In the genomic region with DNA sequence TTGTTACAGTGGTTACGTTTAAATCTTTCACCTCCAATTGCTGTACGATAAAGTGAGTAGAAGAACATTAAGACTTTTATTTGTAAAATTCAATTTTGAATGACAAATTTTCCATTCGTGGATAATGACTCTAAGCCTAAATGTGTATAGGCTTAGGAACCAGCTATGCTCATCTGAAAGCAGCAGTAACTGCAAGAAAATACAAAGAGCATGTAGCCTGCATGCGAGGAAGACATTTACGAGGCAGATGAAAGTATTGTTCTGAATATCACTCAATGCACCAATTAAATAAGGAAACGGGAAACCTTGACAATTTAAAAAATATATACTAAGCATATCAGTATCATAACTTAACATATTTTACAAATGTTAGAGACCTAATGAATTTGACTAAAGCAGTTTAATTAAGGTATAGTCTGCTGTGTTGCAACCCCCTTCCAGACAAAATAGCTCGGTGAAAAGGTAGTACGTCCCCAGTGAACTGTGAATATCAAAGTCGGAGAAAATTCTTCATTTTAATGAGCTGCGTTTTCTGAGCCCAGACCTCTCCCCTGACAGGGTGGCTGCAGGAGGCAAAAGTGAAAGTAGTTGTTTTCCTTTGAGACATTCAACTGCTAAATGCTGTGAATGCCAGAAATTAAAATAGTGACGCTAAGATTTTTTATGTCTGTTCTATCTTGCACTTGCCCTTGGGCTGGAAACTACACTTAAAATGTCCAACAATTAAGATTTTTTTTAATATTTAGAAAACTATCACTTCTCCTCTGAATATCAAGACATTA, we compare ENCODE assay signal across 13 cellular contexts.
A peak's percentile ranks its signal among the peaks of the same experiment; 100 is the strongest.
DNase-seq lines count a peak whose midpoint lies in the region; ATAC-seq and TF ChIP-seq lines count a peak whose summit lies in the region.
"Had no signal": no experiment of that assay in that cellular context is flagged by ENCODE, and none has a peak within 500 bp of the region (broad histone marks: within the 10 kb centered on the region; RNA-seq: fewer than 3 reads in every experiment).

No MANE protein-coding gene starts in this region.

- WGBS in mammary epithelial cell (ENCODE audit: low coverage, missing lambda C conversion rate) = 26% methylated on average over 11 of the region's 11 CpGs

- H3K4me1 Mint-ChIP-seq in neural progenitor cell = peaks cover 11% of the 10 kb centered on the region
- no peaks in the 10 kb centered on the region for H3K4me1 Mint-ChIP-seq in nephron progenitor cell
- H3K4me1 Mint-ChIP-seq: naive thymus-derived CD8-positive, alpha-beta T cell had no signal

- DNase-seq in AG09309 (ENCODE audit: low read depth) (no peak), NCI-H774 (lab: John Stamatoyannopoulos, UW) (peak; percentile 10), mammary epithelial cell (no peak), neural progenitor cell (ENCODE audit: low spot score) (no peak), DMS153 (lab: John Stamatoyannopoulos, UW) (no peak), nephron progenitor cell (no peak), foreskin keratinocyte (no peak), AML-193 (lab: John Stamatoyannopoulos, UW) (no peak)
- DNase-seq: activated gamma-delta T cell treated with Interleukin-2 at 50 U/mL for 16 hours; EL; head of caudate nucleus; naive thymus-derived CD8-positive, alpha-beta T cell; NK-92 treated with Interleukin-12 subunit alpha and Interleukin-12 subunit beta, amount 100 ng/mL, for 24 hours had no signal

- H3K4me1 ChIP-seq in mammary epithelial cell (ENCODE audit: insufficient read depth, low read length) = peaks cover 3% of the 10 kb centered on the region
- peaks cover 8% of the 10 kb centered on the region for H3K4me1 ChIP-seq in neural progenitor cell
- no peaks in the 10 kb centered on the region for H3K4me1 ChIP-seq in foreskin keratinocyte

- no peaks in the 10 kb centered on the region for H3K36me3 ChIP-seq in mammary epithelial cell (ENCODE audit: insufficient read depth, low read length)
- no peaks in the 10 kb centered on the region for H3K36me3 ChIP-seq in neural progenitor cell

- dilution Hi-C loops in mammary epithelial cell (cut with HindIII; ENCODE audit: low sequenced_read_pairs) = no loop called here

- intact Hi-C loops in mammary epithelial cell (cut with micrococcal nuclease) = no loop called here

- CTCF ChIA-PET in mammary epithelial cell (lab: Charles Lee; ENCODE audit: low non-redundant PET) = no interaction called here

- no peaks in the 10 kb centered on the region for H3K27me3 ChIP-seq in mammary epithelial cell (ENCODE audit: insufficient read depth, low read length)
- H3K27me3 ChIP-seq in neural progenitor cell = no peaks in the 10 kb centered on the region
- no peaks in the 10 kb centered on the region for H3K27me3 ChIP-seq in foreskin keratinocyte

- no peak overlapping the region for H3K27ac ChIP-seq in mammary epithelial cell (ENCODE audit: insufficient read depth, low read depth, low read length)
- no peak overlapping the region for H3K27ac ChIP-seq in neural progenitor cell
- H3K27ac ChIP-seq in foreskin keratinocyte = no peak overlapping the region

- in situ Hi-C loops in mammary epithelial cell (cut with MboI; ENCODE audit: low sequenced_read_pairs in 2 of 2) = no loop called here

- H3K9me3 ChIP-seq in mammary epithelial cell (replicated peaks; ENCODE audit: insufficient read depth, low read length) = peaks cover 2% of the 10 kb centered on the region
- H3K9me3 ChIP-seq in neural progenitor cell (ENCODE audit: low read depth) = no peaks in the 10 kb centered on the region

- ATAC-seq in foreskin keratinocyte = no peak
- ATAC-seq: naive thymus-derived CD8-positive, alpha-beta T cell had no signal

- no peaks in the 10 kb centered on the region for H3K36me3 Mint-ChIP-seq in neural progenitor cell
- no peaks in the 10 kb centered on the region for H3K36me3 Mint-ChIP-seq in nephron progenitor cell (ENCODE audit: low read depth)
- H3K36me3 Mint-ChIP-seq: naive thymus-derived CD8-positive, alpha-beta T cell had no signal

- H4K20me1 ChIP-seq in mammary epithelial cell (ENCODE audit: insufficient read depth, low read length) (no peaks in the 10 kb centered on the region), neural progenitor cell (ENCODE audit: low read depth) (no peaks in the 10 kb centered on the region)

- H3K27me3 Mint-ChIP-seq in neural progenitor cell (ENCODE audit: insufficient read depth, low read depth) = no peaks in the 10 kb centered on the region
- H3K27me3 Mint-ChIP-seq in nephron progenitor cell (ENCODE audit: low read depth, poor library complexity) = peaks cover 4% of the 10 kb centered on the region
- H3K27me3 Mint-ChIP-seq: naive thymus-derived CD8-positive, alpha-beta T cell had no signal

- BruUV-seq in mammary epithelial cell (replicated peaks; lab: Mats Ljungman, UMichigan) = no TSS peak

- H3K9ac ChIP-seq in mammary epithelial cell (ENCODE audit: insufficient read depth, low read length) (no peak overlapping the region), neural progenitor cell (no peak overlapping the region)

- H3K9me3 Mint-ChIP-seq in neural progenitor cell (peaks cover 4% of the 10 kb centered on the region), nephron progenitor cell (peaks cover 3% of the 10 kb centered on the region)

- H2AFZ ChIP-seq in mammary epithelial cell (ENCODE audit: low read depth, low read length) (peak overlapping the region; percentile 79), neural progenitor cell (replicated peaks) (no peak overlapping the region)

- H3K4me3 ChIP-seq in AG09309 (ENCODE audit: control insufficient read depth, low read depth, low read length) = peak overlapping the region; percentile 35
- H3K4me3 ChIP-seq in mammary epithelial cell (replicated peaks in 1 of 3; ENCODE audit: insufficient read depth in 1 of 3, low read depth in 2 of 3, low read length in 3 of 3) = peak overlapping the region in 2 of 3 experiments; percentile 28 to 43
- H3K4me3 ChIP-seq in neural progenitor cell = no peak overlapping the region

- H3K4me3 Mint-ChIP-seq in neural progenitor cell = peak overlapping the region; percentile 27
- H3K4me3 Mint-ChIP-seq in nephron progenitor cell = no peak overlapping the region
- H3K4me3 Mint-ChIP-seq: naive thymus-derived CD8-positive, alpha-beta T cell had no signal

- H3F3A ChIP-seq in neural progenitor cell (ENCODE audit: low read depth) = no peaks in the 10 kb centered on the region

- H3K4me2 ChIP-seq in mammary epithelial cell (ENCODE audit: insufficient read depth, low read depth, low read length) = peak overlapping the region; percentile 89
- H3K4me2 ChIP-seq in neural progenitor cell = no peak overlapping the region

- TF ChIP-seq CTCF in AG09309 (IDR thresholded peaks at IDR 0.05; ENCODE audit: control insufficient read depth, insufficient read depth, low read depth, low read length, missing control alignments) = no peak
- TF ChIP-seq CTCF in mammary epithelial cell (conservative IDR thresholded peaks at IDR 0.05 in 1 of 2, IDR thresholded peaks at IDR 0.05 in 1 of 2; ENCODE audit: extremely low read depth in 1 of 2, insufficient read depth in 1 of 2, low read depth in 1 of 2, low read length in 2 of 2) = no peak
- no peak for TF ChIP-seq CTCF in neural progenitor cell (IDR thresholded peaks at IDR 0.05)
- no peak for TF ChIP-seq CTCF in nephron progenitor cell (IDR thresholded peaks at IDR 0.05)
- TF ChIP-seq CTCF in foreskin keratinocyte (conservative IDR thresholded peaks at IDR 0.05) = no peak

- H3K27ac Mint-ChIP-seq in neural progenitor cell = no peak overlapping the region
- H3K27ac Mint-ChIP-seq in nephron progenitor cell = no peak overlapping the region
- H3K27ac Mint-ChIP-seq: naive thymus-derived CD8-positive, alpha-beta T cell had no signal

- H3K79me2 ChIP-seq in mammary epithelial cell (ENCODE audit: insufficient read depth, low read length) = no peaks in the 10 kb centered on the region
- no peaks in the 10 kb centered on the region for H3K79me2 ChIP-seq in neural progenitor cell (ENCODE audit: low read depth)
